ENCODE assay signal across 16 cellular contexts in the genomic region with DNA sequence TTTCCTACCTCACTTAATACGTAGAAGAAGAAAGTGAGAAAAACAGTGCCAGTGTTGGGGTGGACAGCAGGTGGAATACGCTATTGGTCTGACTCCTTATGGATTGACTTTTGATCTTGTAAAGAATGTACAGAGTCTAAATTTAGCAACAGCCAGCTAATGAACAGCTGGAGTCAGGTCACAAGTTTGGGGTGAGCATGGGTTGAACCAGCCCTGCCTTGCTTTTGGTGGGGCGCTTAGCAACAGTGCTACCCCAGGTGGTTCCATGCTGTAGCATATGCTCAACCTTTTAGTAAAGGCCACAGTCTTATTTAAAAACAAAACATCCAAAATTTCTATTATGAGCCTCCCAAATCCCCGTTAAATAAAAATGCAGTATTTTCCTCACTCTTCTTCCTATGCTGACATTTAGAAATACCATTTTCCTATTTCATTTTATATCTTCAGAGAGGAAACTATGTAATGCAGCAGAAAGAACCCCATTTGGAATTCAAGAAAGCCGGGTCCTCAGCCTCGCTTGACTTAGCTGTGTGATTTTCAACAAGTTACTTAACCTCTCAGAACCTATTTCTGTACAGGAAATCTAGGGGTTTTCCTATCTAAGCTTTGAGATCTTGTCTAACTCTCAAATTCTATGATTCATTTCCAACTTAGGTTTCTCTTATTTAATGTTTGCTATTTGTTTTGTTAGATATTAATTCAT.
DNase-seq lines count a peak whose midpoint lies in the region; ATAC-seq and TF ChIP-seq lines count a peak whose summit lies in the region.
"Had no signal": no experiment of that assay in that cellular context is flagged by ENCODE, and none has a peak within 500 bp of the region (broad histone marks: within the 10 kb centered on the region; RNA-seq: fewer than 3 reads in every experiment).

No MANE protein-coding gene starts in this region.

- peak overlapping the region; percentile 65 for H2AK5ac ChIP-seq in mesenchymal stem cell (ENCODE audit: low read length, severe bottlenecking)

- H3K9ac ChIP-seq in mesenchymal stem cell (ENCODE audit: low read length), result no peak overlapping the region

- no peaks in the 10 kb centered on the region for H3K79me1 ChIP-seq in mesenchymal stem cell (replicated peaks; ENCODE audit: low read length, poor library complexity, severe bottlenecking)

- CTCF ChIA-PET in CD8-positive, alpha-beta T cell (lab: Charles Lee), result interaction anchor here (1.8 kb wide), 1 partner anchor 86 kb away, joined by 3 read pairs; no protein-coding TSS in a partner anchor
- CTCF ChIA-PET in activated CD4-positive, alpha-beta memory T cell treated with anti-CD3 and anti-CD28 coated beads, Interleukin-2, amount 10 ng/mL, durations not matched to agents 7 days and 5 days (lab: Charles Lee), result interaction anchor here (1.2 to 1.8 kb wide), 5 partner anchors 9 to 197 kb away, joined by 3 to 6 read pairs (median 6); no protein-coding TSS in a partner anchor

- in situ Hi-C loops in KBM-7 (cut with MboI; ENCODE audit: low pct_unique_long_range_greater_than_20kb, low sequenced_read_pairs), result no loop called here

- intact Hi-C loops in CD8-positive, alpha-beta T cell (cut with DNase I, micrococcal nuclease), result no loop called here
- intact Hi-C loops in right cardiac atrium (cut with DNase I), result loop anchor here in 1 of 4 donors (10.0 kb wide), 1 partner anchor 47 kb away; no protein-coding TSS in a partner anchor

- no peak overlapping the region for H2BK120ac ChIP-seq in mesenchymal stem cell (ENCODE audit: low read depth, low read length)

- no peak overlapping the region for H3K18ac ChIP-seq in mesenchymal stem cell (ENCODE audit: low read depth in 1 of 2, low read length in 2 of 2)

- no peak for TF ChIP-seq CTCF in CD8-positive, alpha-beta T cell (IDR thresholded peaks at IDR 0.05)
- TF ChIP-seq CTCF in progenitor cell of endocrine pancreas (IDR thresholded peaks at IDR 0.05; ENCODE audit: unreplicated experiment), result no peak

- POLR2A ChIA-PET in CD8-positive, alpha-beta T cell (lab: Charles Lee), result no interaction called here
- POLR2A ChIA-PET in activated CD4-positive, alpha-beta memory T cell treated with anti-CD3 and anti-CD28 coated beads, Interleukin-2, amount 10 ng/mL, durations not matched to agents 7 days and 5 days (lab: Charles Lee), result interaction anchor here (0.7 to 4.8 kb wide), 10 partner anchors 8 to 169 kb away, joined by 3 to 85 read pairs (median 4); a partner anchor contains a TSS

- no peak overlapping the region for H3K4me3 ChIP-seq in CD8-positive, alpha-beta T cell (ENCODE audit: low read depth, low read length)
- no peak overlapping the region for H3K4me3 ChIP-seq in mesenchymal stem cell (ENCODE audit: insufficient read depth in 1 of 2, low read depth in 1 of 2, low read length in 2 of 2)
- no peak overlapping the region for H3K4me3 ChIP-seq in right cardiac atrium (ENCODE audit: low read length)
- H3K4me3 ChIP-seq: esophagus muscularis mucosa, left lung, right atrium auricular region, tibial nerve had no signal

- no peak overlapping the region for H3K27ac ChIP-seq in CD8-positive, alpha-beta T cell (ENCODE audit: low read depth, low read length)
- H3K27ac ChIP-seq in mesenchymal stem cell (ENCODE audit: low read length, poor library complexity, severe bottlenecking), result no peak overlapping the region
- no peak overlapping the region for H3K27ac ChIP-seq in right cardiac atrium (ENCODE audit: low read length)
- H3K27ac ChIP-seq: esophagus muscularis mucosa, left lung, right atrium auricular region, tibial nerve had no signal

- no peak overlapping the region for H3K4me3 Mint-ChIP-seq in CD8-positive, alpha-beta T cell
- H3K4me3 Mint-ChIP-seq in activated CD4-positive, alpha-beta memory T cell treated with anti-CD3 and anti-CD28 coated beads, Interleukin-2, amount 10 ng/mL, durations not matched to agents 7 days and 5 days, result peak overlapping the region; percentile 33
- H3K4me3 Mint-ChIP-seq in progenitor cell of endocrine pancreas (ENCODE audit: low read depth), result no peak overlapping the region
- H3K4me3 Mint-ChIP-seq: naive B cell had no signal

- ATAC-seq in CD8-positive, alpha-beta T cell, result no peak
- ATAC-seq in GM18498 (IDR thresholded peaks at IDR 0.05; ENCODE audit: unreplicated experiment) (peak; percentile 50), GM21737 (IDR thresholded peaks at IDR 0.05; ENCODE audit: unreplicated experiment) (no peak), right cardiac atrium (no peak)
- ATAC-seq: left lung had no signal

- no peak overlapping the region for H3K14ac ChIP-seq in mesenchymal stem cell (ENCODE audit: low read length in 2 of 2)

- H2AFZ ChIP-seq in mesenchymal stem cell (ENCODE audit: low read depth, low read length), result no peak overlapping the region

- no peaks in the 10 kb centered on the region for H3K9me3 ChIP-seq in CD8-positive, alpha-beta T cell (ENCODE audit: low read length)
- H3K9me3 ChIP-seq in mesenchymal stem cell (ENCODE audit: control insufficient read depth, low read length), result no peaks in the 10 kb centered on the region
- no peaks in the 10 kb centered on the region for H3K9me3 ChIP-seq in right cardiac atrium (ENCODE audit: control insufficient read depth, low read length)
- H3K9me3 ChIP-seq: BE2C, esophagus muscularis mucosa, left lung, right atrium auricular region, tibial nerve had no signal

- 96% methylated on average over 6 of the region's 6 CpGs for WGBS in mesenchymal stem cell
- WGBS in right cardiac atrium, result 85% methylated on average over 6 of the region's 6 CpGs

- H3K4me1 Mint-ChIP-seq in CD8-positive, alpha-beta T cell (ENCODE audit: low read depth), result peaks cover 43% of the 10 kb centered on the region
- peaks cover 72% of the 10 kb centered on the region for H3K4me1 Mint-ChIP-seq in activated CD4-positive, alpha-beta memory T cell treated with anti-CD3 and anti-CD28 coated beads, Interleukin-2, amount 10 ng/mL, durations not matched to agents 7 days and 5 days
- H3K4me1 Mint-ChIP-seq in progenitor cell of endocrine pancreas (ENCODE audit: low read depth), result peaks cover 17% of the 10 kb centered on the region
- H3K4me1 Mint-ChIP-seq: naive B cell had no signal

- DNase-seq in CD8-positive, alpha-beta T cell, result no peak
- DNase-seq in activated CD4-positive, alpha-beta memory T cell treated with anti-CD3 and anti-CD28 coated beads, Interleukin-2, amount 10 ng/mL, durations not matched to agents 7 days and 5 days, result no peak
- DNase-seq in mesenchymal stem cell (no peak), right cardiac atrium (no peak), KBM-7 (no peak), progenitor cell of endocrine pancreas (ENCODE audit: low spot score, unreplicated experiment) (no peak)
- DNase-seq: BE2C, dermis blood vessel endothelial cell, left lung, naive B cell, NCI-H1092 treated with DMSO at 0.1 percent for 48 hours had no signal

- no peak overlapping the region for H3K23ac ChIP-seq in mesenchymal stem cell (ENCODE audit: low read length in 2 of 2)

- no peak overlapping the region for H4K8ac ChIP-seq in mesenchymal stem cell (ENCODE audit: low read length)

- H4K91ac ChIP-seq in mesenchymal stem cell (ENCODE audit: low read length), result no peak overlapping the region

- no peaks in the 10 kb centered on the region for H3K27me3 ChIP-seq in CD8-positive, alpha-beta T cell (ENCODE audit: insufficient read depth, low read length)
- H3K27me3 ChIP-seq in mesenchymal stem cell (ENCODE audit: control insufficient read depth in 1 of 2, insufficient read depth in 1 of 2, low read length in 2 of 2), result no peaks in the 10 kb centered on the region
- H3K27me3 ChIP-seq in right cardiac atrium (ENCODE audit: control insufficient read depth, insufficient read depth), result no peaks in the 10 kb centered on the region
- H3K27me3 ChIP-seq: BE2C, esophagus muscularis mucosa, left lung, right atrium auricular region, tibial nerve had no signal

- H2BK5ac ChIP-seq in mesenchymal stem cell (ENCODE audit: low read depth, low read length, poor library complexity, severe bottlenecking), result no peak overlapping the region

- H3K36me3 Mint-ChIP-seq in CD8-positive, alpha-beta T cell, result no peaks in the 10 kb centered on the region
- peaks cover 22% of the 10 kb centered on the region for H3K36me3 Mint-ChIP-seq in activated CD4-positive, alpha-beta memory T cell treated with anti-CD3 and anti-CD28 coated beads, Interleukin-2, amount 10 ng/mL, durations not matched to agents 7 days and 5 days (ENCODE audit: low read depth)
- no peaks in the 10 kb centered on the region for H3K36me3 Mint-ChIP-seq in progenitor cell of endocrine pancreas (ENCODE audit: insufficient read depth)
- H3K36me3 Mint-ChIP-seq: naive B cell had no signal

- H3K27ac Mint-ChIP-seq in CD8-positive, alpha-beta T cell, result peak overlapping the region; percentile 38
- peak overlapping the region; percentile 67 for H3K27ac Mint-ChIP-seq in activated CD4-positive, alpha-beta memory T cell treated with anti-CD3 and anti-CD28 coated beads, Interleukin-2, amount 10 ng/mL, durations not matched to agents 7 days and 5 days
- no peak overlapping the region for H3K27ac Mint-ChIP-seq in progenitor cell of endocrine pancreas

- no peak overlapping the region for H3K4ac ChIP-seq in mesenchymal stem cell (ENCODE audit: low read depth in 1 of 2, low read length in 2 of 2)

- H3K9me3 Mint-ChIP-seq in CD8-positive, alpha-beta T cell, result no peaks in the 10 kb centered on the region
- peaks cover 18% of the 10 kb centered on the region for H3K9me3 Mint-ChIP-seq in activated CD4-positive, alpha-beta memory T cell treated with anti-CD3 and anti-CD28 coated beads, Interleukin-2, amount 10 ng/mL, durations not matched to agents 7 days and 5 days
- no peaks in the 10 kb centered on the region for H3K9me3 Mint-ChIP-seq in progenitor cell of endocrine pancreas (ENCODE audit: low read depth)
- H3K9me3 Mint-ChIP-seq: naive B cell had no signal

- H3K36me3 ChIP-seq in CD8-positive, alpha-beta T cell (ENCODE audit: insufficient read depth, low read length), result no peaks in the 10 kb centered on the region
- no peaks in the 10 kb centered on the region for H3K36me3 ChIP-seq in mesenchymal stem cell (ENCODE audit: control insufficient read depth in 1 of 2, insufficient read depth in 2 of 2, low read depth in 1 of 2, low read length in 2 of 2)
- H3K36me3 ChIP-seq: BE2C, esophagus muscularis mucosa, left lung, right atrium auricular region, tibial nerve had no signal

- no peaks in the 10 kb centered on the region for H3K27me3 Mint-ChIP-seq in CD8-positive, alpha-beta T cell (ENCODE audit: low read depth)
- no peaks in the 10 kb centered on the region for H3K27me3 Mint-ChIP-seq in activated CD4-positive, alpha-beta memory T cell treated with anti-CD3 and anti-CD28 coated beads, Interleukin-2, amount 10 ng/mL, durations not matched to agents 7 days and 5 days
- H3K27me3 Mint-ChIP-seq in progenitor cell of endocrine pancreas, result peaks cover 3% of the 10 kb centered on the region
- H3K27me3 Mint-ChIP-seq: naive B cell had no signal

- no peak overlapping the region for H2BK12ac ChIP-seq in mesenchymal stem cell (ENCODE audit: low read length in 2 of 2)

- H2BK15ac ChIP-seq in mesenchymal stem cell (ENCODE audit: low read depth, poor library complexity, severe bottlenecking), result no peak overlapping the region

- H3K4me1 ChIP-seq in CD8-positive, alpha-beta T cell (ENCODE audit: insufficient read depth, low read length), result peaks cover 18% of the 10 kb centered on the region
- H3K4me1 ChIP-seq in mesenchymal stem cell (ENCODE audit: control insufficient read depth, insufficient read depth, low read depth, low read length) (peaks cover 10% of the 10 kb centered on the region), right cardiac atrium (ENCODE audit: control insufficient read depth, insufficient read depth, low read length) (no peaks in the 10 kb centered on the region)
- H3K4me1 ChIP-seq: BE2C, right atrium auricular region had no signal

- H3K4me2 ChIP-seq in mesenchymal stem cell (ENCODE audit: low read length, poor library complexity, severe bottlenecking), result no peak overlapping the region
